Comparison of ENCODE assay signal across 1 cellular context in the genomic region with DNA sequence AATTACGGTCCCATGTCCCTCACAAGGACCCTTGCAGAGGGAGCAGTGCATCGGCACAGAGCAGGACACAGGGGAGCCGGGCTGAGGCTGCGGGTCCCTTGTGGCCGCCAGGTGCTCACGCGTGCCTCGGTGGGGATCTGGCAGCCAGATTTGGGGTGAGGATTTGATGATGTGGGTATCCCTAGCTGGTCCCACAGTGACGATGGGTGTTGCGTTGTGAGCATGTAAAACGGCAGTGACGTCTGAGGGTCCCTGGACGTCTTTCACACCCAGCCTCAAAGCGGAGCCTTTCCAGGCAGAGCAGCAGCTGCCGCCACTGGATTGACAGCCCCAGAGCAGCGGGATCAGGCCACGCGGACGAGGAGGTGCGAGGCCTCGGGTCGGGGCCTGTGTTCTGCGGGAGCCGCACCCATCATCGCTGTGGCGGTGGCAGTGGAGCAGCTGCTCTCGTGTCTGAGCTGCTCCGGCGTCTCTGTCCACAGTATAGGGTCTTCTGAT.
TF ChIP-seq lines count a peak whose summit lies in the region.

No MANE protein-coding gene starts in this region.

TF ChIP-seq in K562, 482 proteins besides CTCF, POLR2A, EP300 and RAD21:
- TF ChIP-seq ZBTB33 (CRISPR knock-in tag; IDR thresholded peaks at IDR 0.05) (peak; percentile 66), YBX1 (IDR thresholded peaks at IDR 0.05) (no peak), POLR2AphosphoS2 (IDR thresholded peaks at IDR 0.05; ENCODE audit: low read length) (no peak), CHD2 (IDR thresholded peaks at IDR 0.05; ENCODE audit: low read depth, low read length) (no peak), RBM22 (IDR thresholded peaks at IDR 0.05; ENCODE audit: low read depth, low read length, poor library complexity, severe bottlenecking) (peak; percentile 81), NR2F6 (CRISPR knock-in tag; IDR thresholded peaks at IDR 0.05) (no peak), MTF1 (CRISPR knock-in tag; IDR thresholded peaks at IDR 0.05; ENCODE audit: borderline replicate concordance) (no peak), STAT6 (CRISPR knock-in tag; IDR thresholded peaks at IDR 0.05) (no peak), NRF1 (conservative IDR thresholded peaks at IDR 0.05 in 1 of 2, IDR thresholded peaks at IDR 0.05 in 1 of 2) (no peak), POLR2G (IDR thresholded peaks at IDR 0.05; ENCODE audit: low read depth, low read length) (peak; percentile 65; the same call in 1 of the 2 replicates), ZBTB17 (CRISPR knock-in tag; IDR thresholded peaks at IDR 0.05) (no peak), NKRF (IDR thresholded peaks at IDR 0.05; ENCODE audit: borderline replicate concordance) (no peak)
- TF ChIP-seq, protein P1, sequence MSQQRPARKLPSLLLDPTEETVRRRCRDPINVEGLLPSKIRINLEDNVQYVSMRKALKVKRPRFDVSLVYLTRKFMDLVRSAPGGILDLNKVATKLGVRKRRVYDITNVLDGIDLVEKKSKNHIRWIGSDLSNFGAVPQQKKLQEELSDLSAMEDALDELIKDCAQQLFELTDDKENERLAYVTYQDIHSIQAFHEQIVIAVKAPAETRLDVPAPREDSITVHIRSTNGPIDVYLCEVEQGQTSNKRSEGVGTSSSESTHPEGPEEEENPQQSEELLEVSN (IDR thresholded peaks at IDR 0.05; ENCODE audit: borderline replicate concordance in 1 of 2, extremely low read depth in 1 of 2, insufficient read depth in 1 of 2, insufficient read length in 1 of 2, low read depth in 1 of 2, low read length in 1 of 2, poor library complexity in 1 of 2, severe bottlenecking in 1 of 2): peak in 1 of 2 experiments; percentile 41
- TF ChIP-seq, protein P2, sequence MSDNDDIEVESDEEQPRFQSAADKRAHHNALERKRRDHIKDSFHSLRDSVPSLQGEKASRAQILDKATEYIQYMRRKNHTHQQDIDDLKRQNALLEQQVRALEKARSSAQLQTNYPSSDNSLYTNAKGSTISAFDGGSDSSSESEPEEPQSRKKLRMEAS (CRISPR knock-in tag; IDR thresholded peaks at IDR 0.05): 0 out of 2 replicates have a peak, but pooled peaks have one; percentile 16
